In the genomic region with DNA sequence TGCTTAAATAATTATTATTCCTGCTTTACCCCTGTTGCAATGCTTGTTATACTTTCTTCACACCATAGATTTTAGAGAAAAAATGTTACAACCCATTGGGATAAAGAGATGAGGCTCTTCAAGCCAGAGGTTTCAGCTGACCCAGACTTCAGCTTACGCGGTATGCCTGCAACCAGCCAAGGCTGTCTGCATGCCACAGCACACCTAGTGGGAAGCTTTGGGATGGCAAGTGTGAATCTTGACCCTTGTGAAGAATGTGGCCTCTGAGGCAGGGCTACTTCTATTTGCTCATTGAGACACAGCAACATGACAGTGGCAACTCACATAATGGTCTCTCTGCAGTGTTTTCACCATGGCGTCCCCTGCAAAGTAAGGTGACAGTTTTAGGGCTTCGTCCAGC, we compare ENCODE assay signal across 20 cellular contexts.
DNase-seq lines count a peak whose midpoint lies in the region; ATAC-seq and TF ChIP-seq lines count a peak whose summit lies in the region.
"Had no signal": no experiment of that assay in that cellular context is flagged by ENCODE, and none has a peak within 500 bp of the region (broad histone marks: within the 10 kb centered on the region; RNA-seq: fewer than 3 reads in every experiment).

No MANE protein-coding gene starts in this region.

- H3K4me3 Mint-ChIP-seq in glutamatergic neuron (ENCODE audit: unreplicated experiment): no peak overlapping the region
- H3K4me3 Mint-ChIP-seq: activated CD4-positive, alpha-beta T cell treated with anti-CD3 and anti-CD28 coated beads, Interleukin-2, amount 10 ng/mL, durations not matched to agents 24 days and 14 days; mesothelial cell of epicardium; nephron had no signal

- no peak for ATAC-seq in SK-N-SH treated with all-trans-retinoic acid at 6 μM for 48 hours
- ATAC-seq: left cardiac atrium had no signal

- no peak for TF ChIP-seq EP300 in SK-N-SH (IDR thresholded peaks at IDR 0.05; ENCODE audit: borderline replicate concordance in 1 of 2, low read depth in 1 of 2, low read length in 1 of 2)

- H3K27ac Mint-ChIP-seq in glutamatergic neuron (ENCODE audit: unreplicated experiment): no peak overlapping the region
- H3K27ac Mint-ChIP-seq: activated CD4-positive, alpha-beta T cell treated with anti-CD3 and anti-CD28 coated beads, Interleukin-2, amount 10 ng/mL, durations not matched to agents 24 days and 14 days; mesothelial cell of epicardium; nephron had no signal

- no peaks in the 10 kb centered on the region for H3K9me3 ChIP-seq in SK-N-SH
- no peaks in the 10 kb centered on the region for H3K9me3 ChIP-seq in NT2/D1 (ENCODE audit: insufficient read depth, low read length)

- peaks cover 2% of the 10 kb centered on the region for H3K9me3 Mint-ChIP-seq in glutamatergic neuron (ENCODE audit: unreplicated experiment)

- H3K27ac ChIP-seq in SK-N-SH (ENCODE audit: low read depth in 2 of 2, low read length in 1 of 2): no peak overlapping the region
- H3K27ac ChIP-seq: BLaER1 treated with 17β-estradiol and CSF1 and Interleukin-3, amounts not matched to agents 10 nM and 100 nM had no signal

- no peak overlapping the region for H3K4me2 ChIP-seq in SK-N-SH
- H3K4me2 ChIP-seq: BLaER1 treated with 17β-estradiol and CSF1 and Interleukin-3, amounts not matched to agents 10 nM and 100 nM had no signal

- no peaks in the 10 kb centered on the region for H3K4me1 ChIP-seq in SK-N-SH (ENCODE audit: control insufficient read depth in 1 of 2, insufficient read depth in 2 of 2, low read depth in 1 of 2, low read length in 1 of 2)
- no peaks in the 10 kb centered on the region for H3K4me1 ChIP-seq in NT2/D1 (ENCODE audit: insufficient read depth, insufficient read length)
- H3K4me1 ChIP-seq: BLaER1 treated with 17β-estradiol and CSF1 and Interleukin-3, amounts not matched to agents 10 nM and 100 nM had no signal

- no peaks in the 10 kb centered on the region for H3K79me2 ChIP-seq in SK-N-SH (ENCODE audit: insufficient read depth)

- no peaks in the 10 kb centered on the region for H3K27me3 ChIP-seq in SK-N-SH (ENCODE audit: insufficient read depth)
- H3K27me3 ChIP-seq in NT2/D1 (ENCODE audit: insufficient read depth, insufficient read length): no peaks in the 10 kb centered on the region
- H3K27me3 ChIP-seq: BLaER1 treated with 17β-estradiol and CSF1 and Interleukin-3, amounts not matched to agents 10 nM and 100 nM had no signal

- H3K9ac ChIP-seq in SK-N-SH (no peak overlapping the region), NT2/D1 (ENCODE audit: insufficient read length, low read depth) (no peak overlapping the region)
- H3K9ac ChIP-seq: BLaER1 treated with 17β-estradiol and CSF1 and Interleukin-3, amounts not matched to agents 10 nM and 100 nM had no signal

- TF ChIP-seq RAD21 in SK-N-SH (IDR thresholded peaks at IDR 0.05; ENCODE audit: low read length): no peak

- TF ChIP-seq CTCF in SK-N-SH (IDR thresholded peaks at IDR 0.05) (peak; percentile 12; the same call in 1 of the 2 replicates), glutamatergic neuron (IDR thresholded peaks at IDR 0.05; ENCODE audit: partially characterized antibody, unreplicated experiment) (peak; percentile 57), GM13976 (IDR thresholded peaks at IDR 0.05; ENCODE audit: borderline replicate concordance, control extremely low read depth, extremely low read depth, insufficient read depth, missing control alignments) (no peak)

- no peaks in the 10 kb centered on the region for H3K9me2 ChIP-seq in SK-N-SH

- CTCF ChIA-PET in SK-N-SH (lab: Yijun Ruan, JAX): no interaction called here

- H3K4me1 Mint-ChIP-seq in glutamatergic neuron (ENCODE audit: low read depth, unreplicated experiment): no peaks in the 10 kb centered on the region
- H3K4me1 Mint-ChIP-seq: activated CD4-positive, alpha-beta T cell treated with anti-CD3 and anti-CD28 coated beads, Interleukin-2, amount 10 ng/mL, durations not matched to agents 24 days and 14 days; mesothelial cell of epicardium; nephron had no signal

- H3K4me3 ChIP-seq in SK-N-SH (ENCODE audit: low read depth in 2 of 2, low read length in 1 of 2) (no peak overlapping the region), NT2/D1 (ENCODE audit: insufficient read length, low read depth) (no peak overlapping the region)
- H3K4me3 ChIP-seq: BLaER1 treated with 17β-estradiol and CSF1 and Interleukin-3, amounts not matched to agents 10 nM and 100 nM had no signal

- H3K36me3 ChIP-seq in SK-N-SH (replicated peaks in 1 of 2; ENCODE audit: control insufficient read depth in 1 of 2, insufficient read depth in 2 of 2, low read length in 1 of 2): no peaks in the 10 kb centered on the region
- H3K36me3 ChIP-seq in NT2/D1 (ENCODE audit: insufficient read depth, insufficient read length, low read length): no peaks in the 10 kb centered on the region
- H3K36me3 ChIP-seq: BLaER1 treated with 17β-estradiol and CSF1 and Interleukin-3, amounts not matched to agents 10 nM and 100 nM had no signal

- POLR2A ChIA-PET in SK-N-SH (lab: Yijun Ruan, JAX): no interaction called here

- H3K36me3 Mint-ChIP-seq in glutamatergic neuron (ENCODE audit: unreplicated experiment): no peaks in the 10 kb centered on the region
- H3K36me3 Mint-ChIP-seq: mesothelial cell of epicardium had no signal

- DNase-seq in SK-N-SH (no peak), NT2/D1 (ENCODE audit: low read depth, low spot score) (peak; percentile 43), glutamatergic neuron (peak; percentile 24), GM03348 (ENCODE audit: low spot score) (no peak), GM13976 (ENCODE audit: low spot score) (no peak), NCI-H2081 (lab: John Stamatoyannopoulos, UW) (no peak), kidney tubule cell (ENCODE audit: low spot score) (no peak)
- DNase-seq: activated CD4-positive, alpha-beta T cell treated with anti-CD3 and anti-CD28 coated beads, Interleukin-2, amount 10 ng/mL, durations not matched to agents 24 days and 14 days; activated CD8-positive, alpha-beta memory T cell treated with anti-CD3 and anti-CD28 coated beads, Interleukin-2, amount 50 U/mL, for 4 hours; activated effector memory CD4-positive, alpha-beta T cell treated with Interleukin-2 at 50 U/mL for 16 hours; amniotic stem cell; effector CD4-positive, alpha-beta T cell; KG1; left cardiac atrium; NCI-H1417; stimulated activated CD4-positive, alpha-beta T cell treated with anti-CD3 and anti-CD28 coated beads, Interleukin-12 subunit alpha, Interleukin-12 subunit beta, amount 100 ng/mL, for 4 hours had no signal

- WGBS in SK-N-SH (ENCODE audit: low lambda C conversion rate): 59% methylated on average over 4 of the region's 4 CpGs

- no peaks in the 10 kb centered on the region for H4K20me1 ChIP-seq in SK-N-SH (ENCODE audit: insufficient read depth)
- H4K20me1 ChIP-seq: BLaER1 treated with 17β-estradiol and CSF1 and Interleukin-3, amounts not matched to agents 10 nM and 100 nM had no signal

- no peak overlapping the region for H2AFZ ChIP-seq in SK-N-SH (ENCODE audit: low read depth)

- peaks cover 1% of the 10 kb centered on the region for H3K27me3 Mint-ChIP-seq in glutamatergic neuron (ENCODE audit: unreplicated experiment)
- H3K27me3 Mint-ChIP-seq: activated CD4-positive, alpha-beta T cell treated with anti-CD3 and anti-CD28 coated beads, Interleukin-2, amount 10 ng/mL, durations not matched to agents 24 days and 14 days had no signal

- H3F3A ChIP-seq in SK-N-SH (replicated peaks; ENCODE audit: insufficient read depth): no peaks in the 10 kb centered on the region

- in situ Hi-C loops in GM13976 (cut with MboI; ENCODE audit: low sequenced_read_pairs, unreplicated experiment): no loop called here

TF ChIP-seq in SK-N-SH, 30 proteins besides CTCF, POLR2A, EP300 and RAD21 (continues in another document):
- TF ChIP-seq GABPA (IDR thresholded peaks at IDR 0.05; ENCODE audit: low read depth): no peak
- no peak for TF ChIP-seq YY1 (IDR thresholded peaks at IDR 0.05; ENCODE audit: low read depth)
- no peak for TF ChIP-seq FOXJ3 (CRISPR knock-in tag; IDR thresholded peaks at IDR 0.05)
- no peak for TF ChIP-seq GATA2 (CRISPR knock-in tag; IDR thresholded peaks at IDR 0.05)
- TF ChIP-seq POLR2AphosphoS5 (IDR thresholded peaks at IDR 0.05; ENCODE audit: low read depth, low read length): no peak
- no peak for TF ChIP-seq FOSL2 (IDR thresholded peaks at IDR 0.05; ENCODE audit: borderline replicate concordance, low read depth)

TF ChIP-seq in SK-N-SH treated with all-trans-retinoic acid at 6 μM for 48 hours, 23 proteins besides CTCF, POLR2A, EP300 and RAD21:
- TF ChIP-seq ZNF8 (CRISPR knock-in tag; IDR thresholded peaks at IDR 0.05): no peak
- no peak for TF ChIP-seq RARB (CRISPR knock-in tag; IDR thresholded peaks at IDR 0.05)
- TF ChIP-seq TCF4 (CRISPR knock-in tag; IDR thresholded peaks at IDR 0.05; ENCODE audit: borderline replicate concordance): no peak
- TF ChIP-seq TOX (CRISPR knock-in tag; IDR thresholded peaks at IDR 0.05; ENCODE audit: borderline replicate concordance): no peak
- TF ChIP-seq TSHZ2 (CRISPR knock-in tag; IDR thresholded peaks at IDR 0.05): no peak
- TF ChIP-seq PPARA (CRISPR knock-in tag; IDR thresholded peaks at IDR 0.05; ENCODE audit: borderline replicate concordance): no peak
- TF ChIP-seq ZC3H10 (CRISPR knock-in tag; IDR thresholded peaks at IDR 0.05): no peak
- no peak for TF ChIP-seq OSR1 (CRISPR knock-in tag; IDR thresholded peaks at IDR 0.05)

Comparison
In these comparisons a context has a peak if more than half of its experiments do, and no peak if none do; other contexts are left out.
1. DNase-seq: peak in NT2/D1 (single experiment) and glutamatergic neuron (single experiment); none in SK-N-SH (single experiment), GM03348 (single experiment), GM13976 (single experiment), NCI-H2081 (0 of 2) and kidney tubule cell (single experiment).